In the genomic region with DNA sequence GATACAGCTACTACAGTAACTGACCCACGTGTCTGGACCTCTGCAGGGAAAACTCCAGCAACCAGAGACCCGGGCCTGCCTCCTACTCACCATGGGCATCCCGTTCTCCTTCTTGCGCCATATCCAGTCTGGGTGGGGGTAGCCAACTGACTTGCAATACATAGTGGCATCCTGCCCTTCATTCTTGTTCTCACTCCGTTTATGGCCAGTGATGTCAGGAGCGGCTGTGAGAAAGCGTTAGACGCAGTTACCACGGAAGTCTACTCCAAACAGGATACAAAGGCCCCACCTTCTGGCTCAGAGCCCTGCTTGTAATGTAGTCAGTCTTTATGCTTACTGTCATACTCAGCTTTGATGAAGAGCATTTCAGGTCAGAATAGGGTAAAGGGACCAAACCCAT, we compare ENCODE assay signal across 13 cellular contexts. TPM values are rescaled to one million over a fixed set of nuclear protein-coding genes. Genes with fewer than 3 reads are reported as not detected.
A peak's percentile ranks its signal among the peaks of the same experiment; 100 is the strongest.
DNase-seq lines count a peak whose midpoint lies in the region; ATAC-seq and TF ChIP-seq lines count a peak whose summit lies in the region.
"Had no signal": no experiment of that assay in that cellular context is flagged by ENCODE, and none has a peak within 500 bp of the region (broad histone marks: within the 10 kb centered on the region; RNA-seq: fewer than 3 reads in every experiment).

No MANE protein-coding gene starts in this region.

- no TSS peak for BruUV-seq in MCF 10A (replicated peaks; lab: Mats Ljungman, UMichigan)

- no peaks in the 10 kb centered on the region for H3K9me3 ChIP-seq in breast epithelium
- H3K9me3 ChIP-seq in aorta (ENCODE audit: control insufficient read depth, low read length), result no peaks in the 10 kb centered on the region
- H3K9me3 ChIP-seq: HAP-1 had no signal

- H3K36me3 ChIP-seq in breast epithelium (no peaks in the 10 kb centered on the region), aorta (ENCODE audit: control insufficient read depth in 1 of 2, insufficient read depth in 2 of 2, low read length in 1 of 2) (peaks cover 14 to 20% of the 10 kb centered on the region in 2 donors)

- no peak overlapping the region for H3K4me3 ChIP-seq in breast epithelium
- no peak overlapping the region for H3K4me3 ChIP-seq in aorta (ENCODE audit: low read length in 2 of 2)
- H3K4me3 ChIP-seq: HAP-1 had no signal

- no peaks in the 10 kb centered on the region for H3K4me1 ChIP-seq in breast epithelium
- no peaks in the 10 kb centered on the region for H3K4me1 ChIP-seq in aorta (ENCODE audit: control insufficient read depth in 1 of 2, insufficient read depth in 2 of 2, low read length in 2 of 2)
- H3K4me1 ChIP-seq: HAP-1 had no signal

- H3K27me3 ChIP-seq in breast epithelium (no peaks in the 10 kb centered on the region), aorta (ENCODE audit: control insufficient read depth in 1 of 2, insufficient read depth in 2 of 2, low read length in 1 of 2) (no peaks in the 10 kb centered on the region)

- POLR2A ChIA-PET in MCF 10A (lab: Yijun Ruan, JAX), result interaction anchor here (0.6 to 5.5 kb wide), 9 partner anchors 11 to 83 kb away, joined by 3 to 51 read pairs (median 4); a partner anchor contains a TSS

- peak; percentile 46 for ATAC-seq in aorta (ENCODE audit: low FRiP score)
- ATAC-seq in HG03354 (IDR thresholded peaks at IDR 0.05; ENCODE audit: poor library complexity, severe bottlenecking, unreplicated experiment), result no peak
- ATAC-seq in GM18867 (IDR thresholded peaks at IDR 0.05; ENCODE audit: unreplicated experiment), result no peak

- H3K27ac ChIP-seq in breast epithelium (no peak overlapping the region), aorta (ENCODE audit: low read depth in 1 of 2, low read length in 2 of 2) (no peak overlapping the region)

- TF ChIP-seq POLR2A in breast epithelium (IDR thresholded peaks at IDR 0.05), result no peak

- H3K27me3 Mint-ChIP-seq in MCF 10A (ENCODE audit: insufficient read depth, unreplicated experiment), result no peaks in the 10 kb centered on the region

- DNase-seq in MCF 10A (ENCODE audit: unreplicated experiment) (peak; percentile 97), breast epithelium (ENCODE audit: low spot score in 2 of 2) (no peak), dermis microvascular lymphatic vessel endothelial cell (ENCODE audit: low read depth in 2 of 2) (peak; percentile 61 to 89), left kidney (ENCODE audit: low read depth, low spot score) (peak; percentile 60), aorta (no peak), DMS 273 (lab: John Stamatoyannopoulos, UW; ENCODE audit: unreplicated experiment) (no peak)
- DNase-seq: activated T-cell treated with anti-CD3 and anti-CD28 coated beads for 4 hours; cerebellar nuclear complex; stimulated activated CD4-positive, alpha-beta T cell treated with anti-CD3 and anti-CD28 coated beads, Interleukin-2, amount 100 ng/mL, for 48 hours; T1000 had no signal

- WGBS in aorta, 2 donors, result 69 to 76% methylated on average over 9 of the region's 9 CpGs

- TF ChIP-seq CTCF in MCF 10A (IDR thresholded peaks at IDR 0.05; ENCODE audit: unreplicated experiment), result no peak
- TF ChIP-seq CTCF in breast epithelium (IDR thresholded peaks at IDR 0.05), result no peak

- H3K36me3 Mint-ChIP-seq in MCF 10A (ENCODE audit: insufficient read depth, unreplicated experiment), result peaks cover 88% of the 10 kb centered on the region

- H3K4me3 Mint-ChIP-seq in MCF 10A (ENCODE audit: unreplicated experiment), result no peak overlapping the region

- CTCF ChIA-PET in MCF 10A (lab: Yijun Ruan, JAX), result interaction anchor here (0.6 to 1.1 kb wide), 4 partner anchors 48 to 315 kb away, joined by 3 read pairs; no protein-coding TSS in a partner anchor

- no peaks in the 10 kb centered on the region for H3K9me3 Mint-ChIP-seq in MCF 10A (ENCODE audit: unreplicated experiment)

- peak overlapping the region; percentile 88 for H3K27ac Mint-ChIP-seq in MCF 10A (ENCODE audit: low read depth, unreplicated experiment)

- H3K4me1 Mint-ChIP-seq in MCF 10A (ENCODE audit: insufficient read depth, unreplicated experiment), result peaks cover 39% of the 10 kb centered on the region

- intact Hi-C loops in MCF 10A (cut with micrococcal nuclease) (no loop called here), breast epithelium (cut with DNase I; ENCODE audit: low total_unique reads) (no loop called here), aorta (cut with DNase I) (no loop called here)

RNA-seq across cellular contexts. Expression of a gene that starts 59.6 kb away (rescaled TPM):
- total RNA-seq in MCF 10A (2022), result 71.0 and 78.9 TPM in 2 replicates
- 100 to 1,000 TPM in 2 of 3 donors, 10 to 100 TPM in 1; 82.1 to 107 (median 104) TPM for total RNA-seq in breast epithelium
- total RNA-seq in dermis microvascular lymphatic vessel endothelial cell, result 77.2 and 125 TPM in 2 replicates
- total RNA-seq in aorta, result 100 to 1,000 TPM; 169 to 221 TPM
- 100 to 1,000 TPM; 128 to 173 TPM for polyA plus RNA-seq in aorta

Comparison
In these comparisons a context has a peak if more than half of its experiments do, and no peak if none do; other contexts are left out.
1. DNase-seq: peak in MCF 10A (single experiment), dermis microvascular lymphatic vessel endothelial cell (2 of 2) and left kidney (single experiment); none in breast epithelium (0 of 2), aorta (0 of 2) and DMS 273 (single experiment).